Comparison of ENCODE assay signal across 35 cellular contexts in genomic region chr15:27449041-27449440, GRCh38.
A peak's percentile ranks its signal among the peaks of the same experiment; 100 is the strongest.
DNase-seq lines count a peak whose midpoint lies in the region; ATAC-seq, FAIRE-seq and TF ChIP-seq lines count a peak whose summit lies in the region.
"Had no signal": no experiment of that assay in that cellular context is flagged by ENCODE, and none has a peak within 500 bp of the region (broad histone marks: within the 10 kb centered on the region; RNA-seq: fewer than 3 reads in every experiment).

No MANE protein-coding gene starts in this region.

- TF ChIP-seq CTCF in AG10803 (conservative IDR thresholded peaks at IDR 0.05; ENCODE audit: low read length) (no peak), astrocyte (IDR thresholded peaks at IDR 0.05; ENCODE audit: insufficient read depth, low read depth, low read length) (no peak), brain microvascular endothelial cell (IDR thresholded peaks at IDR 0.05; ENCODE audit: low read depth, low read length, missing control alignments) (no peak)

- H3K27ac ChIP-seq in astrocyte (ENCODE audit: low read depth, low read length) (no peak overlapping the region), esophagus (ENCODE audit: low read depth in 2 of 2, low read length in 1 of 2) (peak overlapping the region; percentile 64 to 74), brain microvascular endothelial cell (no peak overlapping the region)
- H3K27ac ChIP-seq: body of pancreas, esophagus muscularis mucosa, left lung, SJSA1, upper lobe of left lung had no signal

- H3K4me1 ChIP-seq in astrocyte (ENCODE audit: insufficient read depth, low read length) (peaks cover 8% of the 10 kb centered on the region), esophagus (ENCODE audit: control insufficient read depth in 2 of 2, insufficient read depth in 2 of 2, low read length in 1 of 2) (peaks cover 0 to 2% of the 10 kb centered on the region in 2 donors)
- H3K4me1 ChIP-seq: body of pancreas, left lung, upper lobe of left lung had no signal

- DNase-seq in AG10803 (ENCODE audit: low read depth) (peak; percentile 17), astrocyte (ENCODE audit: low read depth) (peak; percentile 69), left kidney (ENCODE audit: low read depth, low spot score) (peak; percentile 13), brain microvascular endothelial cell (no peak), 8988T (no peak)
- DNase-seq: activated B cell treated with CpG ODN at 0.5 μM for 24 hours; activated CD4-positive, alpha-beta T cell treated with anti-CD3 and anti-CD28 coated beads, Interleukin-2, amount 50 U/mL, for 1 hour; activated T-cell treated with anti-CD3 and anti-CD28 coated beads, Interleukin-2, amount 50 U/mL, for 48 hours; body of pancreas; CD4-positive, alpha-beta T cell; DND-41; effector CD4-positive, alpha-beta T cell; GF-D8; hypothalamus; immature natural killer cell; left lung; mesenchymal stem cell; NCI-H1092 treated with DMSO at 0.1 percent for 48 hours; NCI-H187; NCI-H2171; NCI-H82; right cardiac atrium; stimulated activated naive CD4-positive, alpha-beta T cell; T1000; upper lobe of left lung had no signal

- no peaks in the 10 kb centered on the region for H3K27me3 Mint-ChIP-seq in astrocyte (ENCODE audit: low read depth, unreplicated experiment)
- no peaks in the 10 kb centered on the region for H3K27me3 Mint-ChIP-seq in activated T-helper 17 cell treated with anti-CD3 and anti-CD28 coated beads, Interleukin-2, amount 50 U/mL, for 72 hours
- H3K27me3 Mint-ChIP-seq: activated B cell treated with CpG ODN at 0.5 μM for 24 hours; CD4-positive, alpha-beta T cell had no signal

- no peaks in the 10 kb centered on the region for H3K9me3 ChIP-seq in astrocyte (ENCODE audit: insufficient read depth, low read depth, low read length)
- H3K9me3 ChIP-seq in esophagus (ENCODE audit: control insufficient read depth in 2 of 2, insufficient read depth in 1 of 2, low read depth in 1 of 2, low read length in 1 of 2), result no peaks in the 10 kb centered on the region
- H3K9me3 ChIP-seq: body of pancreas, esophagus muscularis mucosa, upper lobe of left lung had no signal

- H3K9me3 Mint-ChIP-seq in astrocyte (ENCODE audit: unreplicated experiment), result no peaks in the 10 kb centered on the region
- H3K9me3 Mint-ChIP-seq in activated T-helper 17 cell treated with anti-CD3 and anti-CD28 coated beads, Interleukin-2, amount 50 U/mL, for 72 hours, result peaks cover 9% of the 10 kb centered on the region

- H3K36me3 Mint-ChIP-seq in astrocyte (ENCODE audit: low read depth, unreplicated experiment), result no peaks in the 10 kb centered on the region
- H3K36me3 Mint-ChIP-seq in activated T-helper 17 cell treated with anti-CD3 and anti-CD28 coated beads, Interleukin-2, amount 50 U/mL, for 72 hours (ENCODE audit: low read depth), result no peaks in the 10 kb centered on the region
- H3K36me3 Mint-ChIP-seq: immature natural killer cell had no signal

- no peak overlapping the region for H3K9ac ChIP-seq in astrocyte (ENCODE audit: low read length)

- H3K79me2 ChIP-seq in astrocyte (ENCODE audit: insufficient read depth, low read length), result no peaks in the 10 kb centered on the region

- no peaks in the 10 kb centered on the region for H3K27me3 ChIP-seq in astrocyte (ENCODE audit: insufficient read depth, low read length)
- no peaks in the 10 kb centered on the region for H3K27me3 ChIP-seq in esophagus (ENCODE audit: control insufficient read depth in 1 of 2, insufficient read depth in 2 of 2, low read length in 2 of 2)
- H3K27me3 ChIP-seq in brain microvascular endothelial cell (replicated peaks), result no peaks in the 10 kb centered on the region
- H3K27me3 ChIP-seq: body of pancreas, esophagus muscularis mucosa, left lung, SJSA1, upper lobe of left lung had no signal

- no peak overlapping the region for H3K4me2 ChIP-seq in astrocyte (ENCODE audit: low read length)
- H3K4me2 ChIP-seq: smooth muscle cell had no signal

- no peak overlapping the region for H3K27ac Mint-ChIP-seq in astrocyte (ENCODE audit: unreplicated experiment)
- H3K27ac Mint-ChIP-seq in activated T-helper 17 cell treated with anti-CD3 and anti-CD28 coated beads, Interleukin-2, amount 50 U/mL, for 72 hours, result no peak overlapping the region
- H3K27ac Mint-ChIP-seq: activated B cell treated with CpG ODN at 0.5 μM for 24 hours; CD4-positive, alpha-beta T cell; immature natural killer cell had no signal

- H3K4me3 Mint-ChIP-seq in astrocyte (ENCODE audit: unreplicated experiment), result no peak overlapping the region
- H3K4me3 Mint-ChIP-seq in activated T-helper 17 cell treated with anti-CD3 and anti-CD28 coated beads, Interleukin-2, amount 50 U/mL, for 72 hours, result no peak overlapping the region
- H3K4me3 Mint-ChIP-seq: activated B cell treated with CpG ODN at 0.5 μM for 24 hours; CD4-positive, alpha-beta T cell; immature natural killer cell had no signal

- WGBS in esophagus, 2 donors, result 23 to 29% methylated on average over 4 of the region's 4 CpGs

- H3K4me1 Mint-ChIP-seq in astrocyte (ENCODE audit: low read depth, unreplicated experiment), result peaks cover 6% of the 10 kb centered on the region
- H3K4me1 Mint-ChIP-seq in activated T-helper 17 cell treated with anti-CD3 and anti-CD28 coated beads, Interleukin-2, amount 50 U/mL, for 72 hours, result no peaks in the 10 kb centered on the region
- H3K4me1 Mint-ChIP-seq: activated B cell treated with CpG ODN at 0.5 μM for 24 hours, immature natural killer cell had no signal

- no peaks in the 10 kb centered on the region for H4K20me1 ChIP-seq in astrocyte (ENCODE audit: insufficient read depth, low read length)

- in situ Hi-C loops in brain microvascular endothelial cell (cut with HindIII; ENCODE audit: low pct_ligation_motif_present, low sequenced_read_pairs), result no loop called here

- no peaks in the 10 kb centered on the region for H3K36me3 ChIP-seq in astrocyte (ENCODE audit: insufficient read depth, low read length)
- H3K36me3 ChIP-seq in esophagus (ENCODE audit: control insufficient read depth in 2 of 2, insufficient read depth in 2 of 2, low read length in 1 of 2), result no peaks in the 10 kb centered on the region
- H3K36me3 ChIP-seq in brain microvascular endothelial cell (replicated peaks), result no peaks in the 10 kb centered on the region
- H3K36me3 ChIP-seq: esophagus muscularis mucosa, left lung, SJSA1, upper lobe of left lung had no signal

- no peak for FAIRE-seq in astrocyte (lab: Jason Lieb, UNC)
- FAIRE-seq: A204.1, D721Med, HTR-8/SVneo, RCC 7860 had no signal

- ATAC-seq in activated T-helper 17 cell treated with anti-CD3 and anti-CD28 coated beads, Interleukin-2, amount 50 U/mL, for 72 hours (replicated peaks), result no peak
- no peak for ATAC-seq in GM18870 (IDR thresholded peaks at IDR 0.05; ENCODE audit: unreplicated experiment)
- ATAC-seq: body of pancreas, left lung, right cardiac atrium had no signal

- H3K4me3 ChIP-seq in AG10803 (ENCODE audit: low read length) (no peak overlapping the region), astrocyte (ENCODE audit: insufficient read depth, low read depth, low read length) (no peak overlapping the region), esophagus (ENCODE audit: low read depth in 1 of 2, low read length in 2 of 2) (no peak overlapping the region), brain microvascular endothelial cell (ENCODE audit: low read depth, low read length) (no peak overlapping the region)
- H3K4me3 ChIP-seq: body of pancreas, esophagus muscularis mucosa, left lung, SJSA1, smooth muscle cell, upper lobe of left lung had no signal

- H2AFZ ChIP-seq in astrocyte (ENCODE audit: low read depth, low read length), result peak overlapping the region; percentile 64

Comparison
In these comparisons a context has a peak if more than half of its experiments do, and no peak if none do; other contexts are left out.
1. DNase-seq: peak in AG10803 (single experiment), astrocyte (single experiment) and left kidney (single experiment); none in brain microvascular endothelial cell (single experiment) and 8988T (single experiment).
2. H3K27ac ChIP-seq: peak in esophagus (2 of 2); none in astrocyte (single experiment) and brain microvascular endothelial cell (single experiment).